In genomic region chr10:35613597-35614226, GRCh38 we compare ENCODE assay signal across 10 cellular contexts. TPM values are rescaled to one million over a fixed set of nuclear protein-coding genes. Genes with fewer than 3 reads are reported as not detected.
DNase-seq lines count a peak whose midpoint lies in the region; ATAC-seq and TF ChIP-seq lines count a peak whose summit lies in the region.
"Had no signal": no experiment of that assay in that cellular context is flagged by ENCODE, and none has a peak within 500 bp of the region (broad histone marks: within the 10 kb centered on the region; RNA-seq: fewer than 3 reads in every experiment).

No MANE protein-coding gene starts in this region.

- no peaks in the 10 kb centered on the region for H4K20me1 ChIP-seq in osteoblast (ENCODE audit: insufficient read depth, low read length)

- H3K4me2 ChIP-seq in osteoblast (ENCODE audit: insufficient read depth, low read length), result no peak overlapping the region

- H3K79me2 ChIP-seq in osteoblast (ENCODE audit: insufficient read depth, low read length), result no peaks in the 10 kb centered on the region

- no peak for ATAC-seq in effector memory CD8-positive, alpha-beta T cell (replicated peaks)
- no peak for ATAC-seq in HG02610 (IDR thresholded peaks at IDR 0.05; ENCODE audit: unreplicated experiment)
- ATAC-seq: activated T-cell treated with anti-CD3 and anti-CD28 coated beads, Interleukin-2, amount 50 U/mL, for 4 hours had no signal

- DNase-seq in GM12864 (ENCODE audit: low read depth), result no peak
- peak; percentile 3 for DNase-seq in NB4 (ENCODE audit: low read depth)
- peak; percentile 58 for DNase-seq in dermis blood vessel endothelial cell
- peak; percentile 87 for DNase-seq in osteoblast (ENCODE audit: insufficient read length, low spot score, missing footprints)
- no peak for DNase-seq in effector memory CD8-positive, alpha-beta T cell
- DNase-seq in NCI-H1694 (lab: John Stamatoyannopoulos, UW), result no peak
- no peak for DNase-seq in T-helper 1 cell
- DNase-seq: activated T-cell treated with anti-CD3 and anti-CD28 coated beads, Interleukin-2, amount 50 U/mL, for 4 hours had no signal

- H3K27me3 Mint-ChIP-seq in effector memory CD8-positive, alpha-beta T cell, result peaks cover 29 to 67% of the 10 kb centered on the region in 2 donors

- TF ChIP-seq CTCF in GM12864 (IDR thresholded peaks at IDR 0.05; ENCODE audit: low read depth, low read length, missing control alignments) (peak; percentile 10), NB4 (IDR thresholded peaks at IDR 0.05; ENCODE audit: low read depth, low read length) (no peak), osteoblast (IDR thresholded peaks at IDR 0.05; ENCODE audit: extremely low read depth, low read depth, low read length) (peak; percentile 69)

- H3K36me3 Mint-ChIP-seq in effector memory CD8-positive, alpha-beta T cell (ENCODE audit: insufficient read depth), result no peaks in the 10 kb centered on the region

- H3K4me3 Mint-ChIP-seq in effector memory CD8-positive, alpha-beta T cell, result no peak overlapping the region
- H3K4me3 Mint-ChIP-seq: activated T-cell treated with anti-CD3 and anti-CD28 coated beads, Interleukin-2, amount 50 U/mL, for 4 hours had no signal

- H2AFZ ChIP-seq in osteoblast (ENCODE audit: low read length), result no peak overlapping the region

- no peak overlapping the region for H3K27ac Mint-ChIP-seq in effector memory CD8-positive, alpha-beta T cell

- peaks cover 23% of the 10 kb centered on the region for H3K27me3 ChIP-seq in osteoblast (ENCODE audit: insufficient read depth, low read length)

- no peaks in the 10 kb centered on the region for H3K36me3 ChIP-seq in osteoblast (ENCODE audit: insufficient read depth, low read length)

- H3K9me3 Mint-ChIP-seq in effector memory CD8-positive, alpha-beta T cell, result no peaks in the 10 kb centered on the region

- no peak for TF ChIP-seq POLR2A in NB4 (IDR thresholded peaks at IDR 0.05; ENCODE audit: extremely low read depth, insufficient read length)

- H3K4me3 ChIP-seq in GM12864 (ENCODE audit: low read depth, low read length), result no peak overlapping the region
- H3K4me3 ChIP-seq in NB4 (ENCODE audit: low read depth, low read length), result no peak overlapping the region
- no peak overlapping the region for H3K4me3 ChIP-seq in osteoblast (ENCODE audit: insufficient read depth, low read length)

- no peaks in the 10 kb centered on the region for H3K4me1 ChIP-seq in osteoblast (ENCODE audit: insufficient read depth, low read length)

- no peak overlapping the region for H3K27ac ChIP-seq in osteoblast (ENCODE audit: low read depth, low read length)

- H3K4me1 Mint-ChIP-seq in effector memory CD8-positive, alpha-beta T cell (ENCODE audit: low read depth in 2 of 2), result no peaks in the 10 kb centered on the region

- H3K9me3 ChIP-seq in osteoblast (ENCODE audit: low read depth, low read length), result no peaks in the 10 kb centered on the region

RNA-seq across cellular contexts. Expression of gene GJD4, which starts 8.6 kb away (rescaled TPM):
- not detected in 2 replicates for total RNA-seq in dermis blood vessel endothelial cell
- total RNA-seq in osteoblast, result under 0.01 TPM in 1 of 2 replicates, not detected in the other
- total RNA-seq: activated T-cell treated with anti-CD3 and anti-CD28 coated beads, Interleukin-2, amount 50 U/mL, for 4 hours; mononuclear cell had no signal

RNA-seq across cellular contexts. Expression of gene FZD8, which starts 28.4 kb away (rescaled TPM):
- total RNA-seq in dermis blood vessel endothelial cell, result 25.6 and 30.5 TPM in 2 replicates
- total RNA-seq in osteoblast, result 15.2 and 21.8 TPM in 2 replicates

Comparison
In these comparisons a context has a peak if more than half of its experiments do, and no peak if none do; other contexts are left out.
1. DNase-seq: peak in NB4 (single experiment), dermis blood vessel endothelial cell (single experiment) and osteoblast (single experiment); none in GM12864 (single experiment), effector memory CD8-positive, alpha-beta T cell (0 of 3), NCI-H1694 (single experiment) and T-helper 1 cell (0 of 5).